8 cellular contexts compared by ENCODE assay signal in genomic region chr22:39152511-39153219, GRCh38. TPM values are rescaled to one million over a fixed set of nuclear protein-coding genes. Genes with fewer than 3 reads are reported as not detected.
DNase-seq lines count a peak whose midpoint lies in the region; ATAC-seq and TF ChIP-seq lines count a peak whose summit lies in the region.

Gene CBX7, minus strand, starts transcription at chr22:39152680. Its CDS starts 236 bp downstream, at chr22:39152444.

- peaks cover 16% of the 10 kb centered on the region; the same call in 1 of the 2 replicates for H3K79me2 ChIP-seq in DND-41 (ENCODE audit: insufficient read depth, low read length)

- H3K18ac ChIP-seq in neuronal stem cell (ENCODE audit: low read length), result peak within 1 kb of the TSS; percentile 95

- in situ Hi-C loops in KBM-7 (cut with MboI; ENCODE audit: low pct_unique_long_range_greater_than_20kb, low sequenced_read_pairs), result loop anchor here (25.0 kb wide), 1 partner anchor 360 kb away; the partner anchor contains the start of genes ATF4 and MIEF1

- H2AK5ac ChIP-seq in neuronal stem cell (ENCODE audit: low read depth, low read length), result peak within 1 kb of the TSS; percentile 92

- H3K9me3 ChIP-seq in DND-41 (ENCODE audit: insufficient read depth, low read length, severe bottlenecking) (no peaks in the 10 kb centered on the region), SJCRH30 (replicated peaks) (no peaks in the 10 kb centered on the region), neuronal stem cell (replicated peaks in 1 of 2; ENCODE audit: control insufficient read depth in 2 of 2, insufficient read depth in 1 of 2, low read depth in 1 of 2, low read length in 2 of 2) (peaks cover 0 to under 1% of the 10 kb centered on the region in 2 donors)

- H3K4me2 ChIP-seq in DND-41 (ENCODE audit: insufficient read depth, low read length), result peak within 1 kb of the TSS; percentile 99
- peak within 1 kb of the TSS; percentile 90 for H3K4me2 ChIP-seq in neuronal stem cell (ENCODE audit: insufficient read depth, low read length, poor library complexity, severe bottlenecking)

- peak within 1 kb of the TSS; percentile 89 for H3K23ac ChIP-seq in neuronal stem cell (ENCODE audit: low read depth, low read length, poor library complexity)

- H3K36me3 ChIP-seq in DND-41 (ENCODE audit: insufficient read depth, low read length), result peaks cover 21% of the 10 kb centered on the region
- no peaks in the 10 kb centered on the region for H3K36me3 ChIP-seq in SJCRH30
- no peaks in the 10 kb centered on the region for H3K36me3 ChIP-seq in neuronal stem cell (replicated peaks in 1 of 2; ENCODE audit: control insufficient read depth in 2 of 2, insufficient read depth in 2 of 2, low read length in 2 of 2)

- no peak for TF ChIP-seq CTCF in DND-41 (IDR thresholded peaks at IDR 0.05; ENCODE audit: borderline replicate concordance, extremely low read depth, low read length, poor library complexity, severe bottlenecking)

- no peak within 1 kb of the TSS for H3K4ac ChIP-seq in neuronal stem cell (ENCODE audit: low read length)

- DNase-seq in DND-41 (peak; percentile 92), KBM-7 (peak; percentile 80), SJCRH30 (peak; percentile 75 to 82), foreskin melanocyte (peak; percentile 56), neuronal stem cell (ENCODE audit: low spot score) (peak; percentile 89), substantia nigra (lab: John Stamatoyannopoulos, UW) (peak; percentile 61 to 99 (median 90))
- DNase-seq in activated gamma-delta T cell treated with anti-CD3 and anti-CD28 coated beads, Interleukin-2, amount 50 U/mL, for 16 hours (ENCODE audit: low read depth), result peak; percentile 94

- ATAC-seq in DND-41 (ENCODE audit: insufficient read depth, low read depth), result peak; percentile 92
- ATAC-seq in GM21717 (IDR thresholded peaks at IDR 0.05; ENCODE audit: unreplicated experiment), result peak; percentile 55

- peak within 1 kb of the TSS; percentile 92 for H3K14ac ChIP-seq in neuronal stem cell (ENCODE audit: low read length)

- no peak within 1 kb of the TSS for H2BK120ac ChIP-seq in neuronal stem cell (ENCODE audit: low read depth, low read length)

- H4K91ac ChIP-seq in neuronal stem cell (ENCODE audit: low read depth, low read length, poor library complexity), result no peak within 1 kb of the TSS

- H3K4me3 ChIP-seq in DND-41 (ENCODE audit: low read depth in 1 of 2, low read length in 2 of 2), result peak within 1 kb of the TSS; percentile 55 to 88
- H3K4me3 ChIP-seq in SJCRH30, result peak within 1 kb of the TSS; percentile 57
- H3K4me3 ChIP-seq in neuronal stem cell (ENCODE audit: low read length in 2 of 2), result peak within 1 kb of the TSS; percentile 55 to 81

- H2AFZ ChIP-seq in DND-41 (ENCODE audit: low read depth, low read length), result peak within 1 kb of the TSS; percentile 99
- H2AFZ ChIP-seq in neuronal stem cell (ENCODE audit: low read length), result peak within 1 kb of the TSS; percentile 100

- H3K4me1 ChIP-seq in DND-41 (ENCODE audit: insufficient read depth, low read length) (peaks cover 31% of the 10 kb centered on the region), SJCRH30 (no peaks in the 10 kb centered on the region; the same call in 1 of the 2 replicates), neuronal stem cell (ENCODE audit: control insufficient read depth in 2 of 2, insufficient read depth in 1 of 2, low read depth in 1 of 2, low read length in 2 of 2) (peaks cover 2 to 7% of the 10 kb centered on the region in 2 donors)

- whole genome bisulfite sequencing in neuronal stem cell (ENCODE audit: extremely low coverage in 2 of 2, insufficient read length in 2 of 2, insufficient replicate concordance in 1 of 2), 2 donors, result no CpG with 5 or more reads among the region's 98 CpGs

- peak within 1 kb of the TSS; percentile 63 for H2BK15ac ChIP-seq in neuronal stem cell (ENCODE audit: low read length)

- H3K79me1 ChIP-seq in neuronal stem cell (ENCODE audit: low read depth, low read length), result no peaks in the 10 kb centered on the region

- peak within 1 kb of the TSS; percentile 80 for H3K9ac ChIP-seq in DND-41 (ENCODE audit: low read depth, low read length)
- peak within 1 kb of the TSS; percentile 80 for H3K9ac ChIP-seq in neuronal stem cell (ENCODE audit: low read depth, low read length, poor library complexity)

- H3K27ac ChIP-seq in DND-41 (ENCODE audit: low read length) (peak within 1 kb of the TSS; percentile 79), SJCRH30 (no peak within 1 kb of the TSS), neuronal stem cell (replicated peaks; ENCODE audit: low read length) (no peak within 1 kb of the TSS), substantia nigra (ENCODE audit: low read depth, low read length, poor library complexity, severe bottlenecking) (peak within 1 kb of the TSS; percentile 100)

- peak within 1 kb of the TSS; percentile 88 for H2BK5ac ChIP-seq in neuronal stem cell (ENCODE audit: low read length)

- peak within 1 kb of the TSS; percentile 66 for H2BK12ac ChIP-seq in neuronal stem cell (ENCODE audit: low read length)

- H4K20me1 ChIP-seq in DND-41 (ENCODE audit: insufficient read depth, low read length), result no peaks in the 10 kb centered on the region

- H3K27me3 ChIP-seq in DND-41 (ENCODE audit: insufficient read depth, low read length, poor library complexity), result peaks cover 6% of the 10 kb centered on the region
- H3K27me3 ChIP-seq in SJCRH30, result no peaks in the 10 kb centered on the region
- peaks cover 3 to 46% (median 18%) of the 10 kb centered on the region in 3 experiments for H3K27me3 ChIP-seq in neuronal stem cell (ENCODE audit: control insufficient read depth in 3 of 3, insufficient read depth in 3 of 3, low read depth in 1 of 3, low read length in 3 of 3)

- H4K8ac ChIP-seq in neuronal stem cell (ENCODE audit: low read depth, low read length), result peak within 1 kb of the TSS; percentile 77

RNA-seq across cellular contexts. Expression of gene CBX7, which starts in this region (rescaled TPM):
- 0.35 and 0.65 TPM in 2 replicates for total RNA-seq in SJCRH30 (2014; rRNA removed; shearing (Covaris generic))
- 9.3 TPM for polyA plus RNA-seq in neuronal stem cell (2013, experiment 1 of 2)
- 9.2 TPM for polyA plus RNA-seq in neuronal stem cell (2013, experiment 2 of 2)

Comparison
In these comparisons a context has a peak if more than half of its experiments do, and no peak if none do; other contexts are left out.
1. Peak in DNase-seq and H3K4me3 ChIP-seq in SJCRH30; RNA of the gene not detected or under 1 TPM.
2. H3K27ac ChIP-seq: peak in DND-41 (single experiment) and substantia nigra (single experiment); none in SJCRH30 (single experiment) and neuronal stem cell (single experiment).
3. Peak in every context shown above with its lines, with median percentiles within 50 percentile points of each other: DNase-seq and H3K4me3 ChIP-seq.